Comparison of ENCODE assay signal across 1 cellular context in the genomic region with DNA sequence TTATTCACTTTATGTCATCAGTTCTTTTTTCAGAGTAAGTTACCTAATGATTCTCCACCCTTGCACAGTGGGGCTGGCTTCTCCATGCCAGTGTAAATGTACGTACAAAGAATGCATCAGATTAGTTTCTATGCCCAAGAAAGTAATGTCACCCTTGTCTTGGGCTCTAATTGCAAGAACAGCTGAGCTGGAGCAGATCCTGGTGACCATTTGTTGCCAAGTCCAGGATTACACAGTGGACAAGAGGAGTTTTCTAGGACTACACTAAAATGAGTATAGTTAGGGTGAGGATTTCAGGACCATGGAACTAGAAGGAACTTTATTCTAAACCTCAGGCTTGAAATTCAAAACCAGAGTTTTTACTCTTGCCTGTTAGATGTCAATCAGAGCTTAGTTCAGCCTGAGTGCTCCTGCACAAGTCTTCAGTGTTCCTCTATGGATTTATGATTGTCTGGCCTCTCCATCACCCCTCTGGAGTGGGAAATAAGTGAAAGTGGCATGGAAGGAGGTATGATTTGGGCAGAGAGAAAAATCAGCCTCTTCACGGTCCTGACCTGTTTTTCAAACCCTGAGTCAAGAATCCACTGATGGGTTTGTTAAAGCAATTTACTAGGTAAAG.
TF ChIP-seq lines count a peak whose summit lies in the region.

No MANE protein-coding gene starts in this region.

TF ChIP-seq in H1, 55 proteins besides CTCF, POLR2A, EP300 and RAD21 (continued from another document):
- TF ChIP-seq RXRA (IDR thresholded peaks at IDR 0.05; ENCODE audit: insufficient read depth, low read depth, low read length) (no peak), HDAC2 (IDR thresholded peaks at IDR 0.05; ENCODE audit: borderline replicate concordance in 1 of 2, low read depth in 2 of 2, low read length in 2 of 2) (no peak)
